16 cellular contexts compared by ENCODE assay signal in genomic region chr12:80679346-80680131, GRCh38. TPM values are rescaled to one million over a fixed set of nuclear protein-coding genes. Genes with fewer than 3 reads are reported as not detected.
DNase-seq lines count a peak whose midpoint lies in the region; ATAC-seq and TF ChIP-seq lines count a peak whose summit lies in the region.
"Had no signal": no experiment of that assay in that cellular context is flagged by ENCODE, and none has a peak within 500 bp of the region (broad histone marks: within the 10 kb centered on the region; RNA-seq: fewer than 3 reads in every experiment).

No MANE protein-coding gene starts in this region.

- H3K4me3 ChIP-seq in fibroblast of villous mesenchyme (ENCODE audit: low read depth, low read length), result no peak overlapping the region
- peak overlapping the region in 2 of 4 donors; percentile 11 to 29 for H3K4me3 ChIP-seq in gastrocnemius medialis
- no peak overlapping the region for H3K4me3 ChIP-seq in neuronal stem cell (ENCODE audit: low read length in 2 of 2)
- H3K4me3 ChIP-seq: BLaER1 had no signal

- peak; percentile 47 to 55 for ATAC-seq in gastrocnemius medialis
- no peak for ATAC-seq in HG03442 (IDR thresholded peaks at IDR 0.05; ENCODE audit: unreplicated experiment)
- ATAC-seq: HCT116 had no signal

- no peaks in the 10 kb centered on the region for H3K79me1 ChIP-seq in neuronal stem cell (ENCODE audit: low read depth, low read length)

- H3K18ac ChIP-seq in neuronal stem cell (ENCODE audit: low read length), result no peak overlapping the region

- H3K9me3 ChIP-seq in gastrocnemius medialis (no peaks in the 10 kb centered on the region), neuronal stem cell (replicated peaks in 1 of 2; ENCODE audit: control insufficient read depth in 2 of 2, insufficient read depth in 1 of 2, low read depth in 1 of 2, low read length in 2 of 2) (no peaks in the 10 kb centered on the region)
- H3K9me3 ChIP-seq: BLaER1, Caco-2 had no signal

- no peak for TF ChIP-seq POLR2A in gastrocnemius medialis (IDR thresholded peaks at IDR 0.05)

- H3K36me3 ChIP-seq in gastrocnemius medialis, result no peaks in the 10 kb centered on the region
- H3K36me3 ChIP-seq in neuronal stem cell (replicated peaks in 1 of 2; ENCODE audit: control insufficient read depth in 2 of 2, insufficient read depth in 2 of 2, low read length in 2 of 2), result no peaks in the 10 kb centered on the region
- H3K36me3 ChIP-seq: BLaER1 had no signal

- H2BK12ac ChIP-seq in neuronal stem cell (ENCODE audit: low read length), result no peak overlapping the region

- H3K4ac ChIP-seq in neuronal stem cell (ENCODE audit: low read length), result no peak overlapping the region

- DNase-seq in NCI-H69 (lab: John Stamatoyannopoulos, UW) (peak; percentile 45), NCI-H82 treated with DMSO at 0.1 percent for 48 hours (lab: John Stamatoyannopoulos, UW; ENCODE audit: unreplicated experiment) (peak; percentile 3), fibroblast of villous mesenchyme (ENCODE audit: low read depth) (peak; percentile 19), gastrocnemius medialis (no peak), neuronal stem cell (ENCODE audit: low spot score) (no peak), NCI-H524 treated with DMSO at 0.1 percent for 48 hours (lab: John Stamatoyannopoulos, UW) (no peak), GM10248 (ENCODE audit: extremely low spot score) (no peak)
- DNase-seq: AML-193; Caco-2; CD8-positive, alpha-beta memory T cell; DND-41; GF-D8; IMR-90 had no signal

- POLR2A ChIA-PET in GM10248 (lab: Yijun Ruan, JAX), result no interaction called here

- no peak overlapping the region for H3K9ac ChIP-seq in neuronal stem cell (ENCODE audit: low read depth, low read length, poor library complexity)
- H3K9ac ChIP-seq: BLaER1 had no signal

- no peak overlapping the region for H2AFZ ChIP-seq in neuronal stem cell (ENCODE audit: low read length)

- H3K27ac ChIP-seq in gastrocnemius medialis (peak overlapping the region; percentile 52 to 84 (median 82)), neuronal stem cell (replicated peaks; ENCODE audit: low read length) (no peak overlapping the region)
- H3K27ac ChIP-seq: BLaER1 had no signal

- intact Hi-C loops in gastrocnemius medialis (cut with DNase I; ENCODE audit: low total_unique reads), result loop anchor here (5.0 kb wide), 2 partner anchors 52 to 207 kb away; no protein-coding TSS in a partner anchor

- H4K8ac ChIP-seq in neuronal stem cell (ENCODE audit: low read depth, low read length), result no peak overlapping the region

- H3K4me1 ChIP-seq in gastrocnemius medialis, result peaks cover 60 to 63% of the 10 kb centered on the region in 2 donors
- H3K4me1 ChIP-seq in neuronal stem cell (ENCODE audit: control insufficient read depth in 2 of 2, insufficient read depth in 1 of 2, low read depth in 1 of 2, low read length in 2 of 2), result no peaks in the 10 kb centered on the region
- H3K4me1 ChIP-seq: BLaER1, Caco-2 had no signal

- no peak overlapping the region for H3K14ac ChIP-seq in neuronal stem cell (ENCODE audit: low read length)

- CTCF ChIA-PET in GM10248 (lab: Yijun Ruan, JAX), result interaction anchor here (1.6 kb wide), 1 partner anchor 31 kb away, joined by 5 read pairs; no protein-coding TSS in a partner anchor

- H3K23ac ChIP-seq in neuronal stem cell (ENCODE audit: low read depth, low read length, poor library complexity), result no peak overlapping the region

- H3K4me2 ChIP-seq in neuronal stem cell (ENCODE audit: insufficient read depth, low read length, poor library complexity, severe bottlenecking), result no peak overlapping the region
- H3K4me2 ChIP-seq: BLaER1 had no signal

- H2BK15ac ChIP-seq in neuronal stem cell (ENCODE audit: low read length), result no peak overlapping the region

- no peak for TF ChIP-seq CTCF in fibroblast of villous mesenchyme (IDR thresholded peaks at IDR 0.05; ENCODE audit: insufficient read depth, low read depth, low read length)
- no peak for TF ChIP-seq CTCF in gastrocnemius medialis (IDR thresholded peaks at IDR 0.05 in 4 of 5, conservative IDR thresholded peaks at IDR 0.05 in 1 of 5)
- TF ChIP-seq CTCF in GM10248 (IDR thresholded peaks at IDR 0.05; ENCODE audit: control extremely low read depth, extremely low read depth, low read depth, missing control alignments), result no peak

- no peak overlapping the region for H4K91ac ChIP-seq in neuronal stem cell (ENCODE audit: low read depth, low read length, poor library complexity)

- no peak overlapping the region for H2AK5ac ChIP-seq in neuronal stem cell (ENCODE audit: low read depth, low read length)

- no peaks in the 10 kb centered on the region for H3K27me3 ChIP-seq in gastrocnemius medialis
- no peaks in the 10 kb centered on the region for H3K27me3 ChIP-seq in neuronal stem cell (ENCODE audit: control insufficient read depth in 3 of 3, insufficient read depth in 3 of 3, low read depth in 1 of 3, low read length in 3 of 3)
- H3K27me3 ChIP-seq: BLaER1 had no signal

- H2BK120ac ChIP-seq in neuronal stem cell (ENCODE audit: low read depth, low read length), result no peak overlapping the region

- in situ Hi-C loops in gastrocnemius medialis (cut with MboI; ENCODE audit: low sequenced_read_pairs in 4 of 4), result loop anchor here in 1 of 4 donors (10.0 kb wide), 1 partner anchor 55 kb away; no protein-coding TSS in a partner anchor

- no peak overlapping the region for H2BK5ac ChIP-seq in neuronal stem cell (ENCODE audit: low read length)

- WGBS in neuronal stem cell (ENCODE audit: extremely low coverage in 2 of 2, insufficient read length in 2 of 2, insufficient replicate concordance in 1 of 2), 2 donors, result no CpG with 5 or more reads among the region's 3 CpGs

RNA-seq across cellular contexts. Expression of gene MYF6, which starts 27.9 kb away (rescaled TPM):
- not detected in 2 replicates for total RNA-seq in fibroblast of villous mesenchyme
- total RNA-seq in gastrocnemius medialis, result 1,000 to 10,000 TPM in 2 of 4 donors, 100 to 1,000 TPM in 2; 335 to 1,770 (median 962) TPM
- polyA plus RNA-seq in neuronal stem cell (2013, experiment 1 of 2), result 0.13 TPM
- polyA plus RNA-seq in neuronal stem cell (2013, experiment 2 of 2), result 0.15 TPM
- total RNA-seq: Caco-2; CD8-positive, alpha-beta memory T cell; IMR-90 had no signal
- polyA plus RNA-seq: CD8-positive, alpha-beta memory T cell; IMR-90 had no signal

RNA-seq across cellular contexts. Expression of gene MYF5, which starts 37.2 kb away (rescaled TPM):
- total RNA-seq in fibroblast of villous mesenchyme (not detected in 2 replicates), gastrocnemius medialis (1 to 10 TPM; 1.7 to 9.3 (median 5.6) TPM)
- not detected for polyA plus RNA-seq in neuronal stem cell (2013, experiment 1 of 2)
- not detected for polyA plus RNA-seq in neuronal stem cell (2013, experiment 2 of 2)
- total RNA-seq: Caco-2; CD8-positive, alpha-beta memory T cell; IMR-90 had no signal
- polyA plus RNA-seq: CD8-positive, alpha-beta memory T cell; IMR-90 had no signal

Comparison
In these comparisons a context has a peak if more than half of its experiments do, and no peak if none do; other contexts are left out.
1. DNase-seq: peak in NCI-H69 (single experiment), NCI-H82 treated with DMSO at 0.1 percent for 48 hours (single experiment) and fibroblast of villous mesenchyme (single experiment); none in gastrocnemius medialis (0 of 2), neuronal stem cell (single experiment), NCI-H524 treated with DMSO at 0.1 percent for 48 hours (single experiment) and GM10248 (single experiment).
2. RNA of gene MYF6, which starts 27.9 kb away (total RNA-seq): 335 to 1,770 TPM in gastrocnemius medialis; not detected in fibroblast of villous mesenchyme; every median in the first group is over 100 times any median in the second.